2 cellular contexts compared by ENCODE assay signal in the genomic region with DNA sequence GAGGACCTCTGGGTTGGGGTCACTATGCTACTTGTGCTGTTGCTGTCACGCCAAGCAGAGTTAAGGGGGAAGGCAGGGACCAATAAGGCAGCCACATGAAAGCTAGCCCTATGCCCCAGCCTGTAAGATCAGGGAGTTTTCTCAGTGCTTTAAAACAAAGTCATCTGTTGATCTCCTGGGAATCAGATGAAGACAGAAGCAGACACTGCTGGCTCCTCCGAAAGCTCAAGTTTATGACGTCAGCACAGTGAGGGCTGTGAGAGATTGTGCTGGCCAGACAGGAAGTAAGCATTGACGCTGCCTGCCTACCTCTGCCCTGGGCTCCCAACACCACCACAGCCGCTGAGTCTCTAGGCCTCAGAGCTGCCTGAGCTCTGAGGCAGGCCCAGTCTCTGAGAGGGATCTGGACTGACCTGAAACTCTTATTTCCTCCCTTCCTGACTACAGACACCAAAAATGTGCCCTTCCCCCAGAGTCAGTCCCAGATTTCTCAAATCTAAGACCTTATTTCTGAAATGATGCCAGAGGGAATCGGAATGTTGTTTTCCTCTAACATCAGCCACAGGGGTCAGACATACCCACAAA.
A peak's percentile ranks its signal among the peaks of the same experiment; 100 is the strongest.
TF ChIP-seq lines count a peak whose summit lies in the region.

No MANE protein-coding gene starts in this region.

TF ChIP-seq in GM23338, 12 proteins besides CTCF, POLR2A, EP300 and RAD21 (continued from another document):
- TF ChIP-seq, protein P1, sequence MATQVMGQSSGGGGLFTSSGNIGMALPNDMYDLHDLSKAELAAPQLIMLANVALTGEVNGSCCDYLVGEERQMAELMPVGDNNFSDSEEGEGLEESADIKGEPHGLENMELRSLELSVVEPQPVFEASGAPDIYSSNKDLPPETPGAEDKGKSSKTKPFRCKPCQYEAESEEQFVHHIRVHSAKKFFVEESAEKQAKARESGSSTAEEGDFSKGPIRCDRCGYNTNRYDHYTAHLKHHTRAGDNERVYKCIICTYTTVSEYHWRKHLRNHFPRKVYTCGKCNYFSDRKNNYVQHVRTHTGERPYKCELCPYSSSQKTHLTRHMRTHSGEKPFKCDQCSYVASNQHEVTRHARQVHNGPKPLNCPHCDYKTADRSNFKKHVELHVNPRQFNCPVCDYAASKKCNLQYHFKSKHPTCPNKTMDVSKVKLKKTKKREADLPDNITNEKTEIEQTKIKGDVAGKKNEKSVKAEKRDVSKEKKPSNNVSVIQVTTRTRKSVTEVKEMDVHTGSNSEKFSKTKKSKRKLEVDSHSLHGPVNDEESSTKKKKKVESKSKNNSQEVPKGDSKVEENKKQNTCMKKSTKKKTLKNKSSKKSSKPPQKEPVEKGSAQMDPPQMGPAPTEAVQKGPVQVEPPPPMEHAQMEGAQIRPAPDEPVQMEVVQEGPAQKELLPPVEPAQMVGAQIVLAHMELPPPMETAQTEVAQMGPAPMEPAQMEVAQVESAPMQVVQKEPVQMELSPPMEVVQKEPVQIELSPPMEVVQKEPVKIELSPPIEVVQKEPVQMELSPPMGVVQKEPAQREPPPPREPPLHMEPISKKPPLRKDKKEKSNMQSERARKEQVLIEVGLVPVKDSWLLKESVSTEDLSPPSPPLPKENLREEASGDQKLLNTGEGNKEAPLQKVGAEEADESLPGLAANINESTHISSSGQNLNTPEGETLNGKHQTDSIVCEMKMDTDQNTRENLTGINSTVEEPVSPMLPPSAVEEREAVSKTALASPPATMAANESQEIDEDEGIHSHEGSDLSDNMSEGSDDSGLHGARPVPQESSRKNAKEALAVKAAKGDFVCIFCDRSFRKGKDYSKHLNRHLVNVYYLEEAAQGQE (IDR thresholded peaks at IDR 0.05; ENCODE audit: unreplicated experiment), result no peak
TF ChIP-seq in GM23338: peak in this region for 0.

TF ChIP-seq in K562, 482 proteins besides CTCF, POLR2A, EP300 and RAD21 (continued from another document and continues in another):
- TF ChIP-seq, protein P2, sequence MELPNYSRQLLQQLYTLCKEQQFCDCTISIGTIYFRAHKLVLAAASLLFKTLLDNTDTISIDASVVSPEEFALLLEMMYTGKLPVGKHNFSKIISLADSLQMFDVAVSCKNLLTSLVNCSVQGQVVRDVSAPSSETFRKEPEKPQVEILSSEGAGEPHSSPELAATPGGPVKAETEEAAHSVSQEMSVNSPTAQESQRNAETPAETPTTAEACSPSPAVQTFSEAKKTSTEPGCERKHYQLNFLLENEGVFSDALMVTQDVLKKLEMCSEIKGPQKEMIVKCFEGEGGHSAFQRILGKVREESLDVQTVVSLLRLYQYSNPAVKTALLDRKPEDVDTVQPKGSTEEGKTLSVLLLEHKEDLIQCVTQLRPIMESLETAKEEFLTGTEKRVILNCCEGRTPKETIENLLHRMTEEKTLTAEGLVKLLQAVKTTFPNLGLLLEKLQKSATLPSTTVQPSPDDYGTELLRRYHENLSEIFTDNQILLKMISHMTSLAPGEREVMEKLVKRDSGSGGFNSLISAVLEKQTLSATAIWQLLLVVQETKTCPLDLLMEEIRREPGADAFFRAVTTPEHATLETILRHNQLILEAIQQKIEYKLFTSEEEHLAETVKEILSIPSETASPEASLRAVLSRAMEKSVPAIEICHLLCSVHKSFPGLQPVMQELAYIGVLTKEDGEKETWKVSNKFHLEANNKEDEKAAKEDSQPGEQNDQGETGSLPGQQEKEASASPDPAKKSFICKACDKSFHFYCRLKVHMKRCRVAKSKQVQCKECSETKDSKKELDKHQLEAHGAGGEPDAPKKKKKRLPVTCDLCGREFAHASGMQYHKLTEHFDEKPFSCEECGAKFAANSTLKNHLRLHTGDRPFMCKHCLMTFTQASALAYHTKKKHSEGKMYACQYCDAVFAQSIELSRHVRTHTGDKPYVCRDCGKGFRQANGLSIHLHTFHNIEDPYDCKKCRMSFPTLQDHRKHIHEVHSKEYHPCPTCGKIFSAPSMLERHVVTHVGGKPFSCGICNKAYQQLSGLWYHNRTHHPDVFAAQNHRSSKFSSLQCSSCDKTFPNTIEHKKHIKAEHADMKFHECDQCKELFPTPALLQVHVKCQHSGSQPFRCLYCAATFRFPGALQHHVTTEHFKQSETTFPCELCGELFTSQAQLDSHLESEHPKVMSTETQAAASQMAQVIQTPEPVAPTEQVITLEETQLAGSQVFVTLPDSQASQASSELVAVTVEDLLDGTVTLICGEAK (IDR thresholded peaks at IDR 0.05), result peak; percentile 31; the same call in 1 of the 2 replicates
- TF ChIP-seq, protein P2 (CRISPR knock-in tag; IDR thresholded peaks at IDR 0.05), result no peak
- TF ChIP-seq, protein P3, sequence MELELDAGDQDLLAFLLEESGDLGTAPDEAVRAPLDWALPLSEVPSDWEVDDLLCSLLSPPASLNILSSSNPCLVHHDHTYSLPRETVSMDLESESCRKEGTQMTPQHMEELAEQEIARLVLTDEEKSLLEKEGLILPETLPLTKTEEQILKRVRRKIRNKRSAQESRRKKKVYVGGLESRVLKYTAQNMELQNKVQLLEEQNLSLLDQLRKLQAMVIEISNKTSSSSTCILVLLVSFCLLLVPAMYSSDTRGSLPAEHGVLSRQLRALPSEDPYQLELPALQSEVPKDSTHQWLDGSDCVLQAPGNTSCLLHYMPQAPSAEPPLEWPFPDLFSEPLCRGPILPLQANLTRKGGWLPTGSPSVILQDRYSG (tag; conservative IDR thresholded peaks at IDR 0.05; ENCODE audit: low read depth), result peak; percentile 40; the same call in 1 of the 2 replicates
- TF ChIP-seq ZNF79 (CRISPR knock-in tag; IDR thresholded peaks at IDR 0.05; ENCODE audit: low read depth) (no peak), ETV1 (tag; conservative IDR thresholded peaks at IDR 0.05; ENCODE audit: low read depth) (peak; percentile 56), L3MBTL2 (IDR thresholded peaks at IDR 0.05) (peak; percentile 31; the same call in 1 of the 2 replicates), HNRNPUL1 (IDR thresholded peaks at IDR 0.05; ENCODE audit: low read length) (no peak), ZNF175 (CRISPR knock-in tag; IDR thresholded peaks at IDR 0.05; ENCODE audit: low read depth) (peak; percentile 78; the same call in 1 of the 2 replicates), JUND (IDR thresholded peaks at IDR 0.05; ENCODE audit: borderline replicate concordance, low read depth, low read length) (peak; percentile 82), JUND (tag; IDR thresholded peaks at IDR 0.05; ENCODE audit: borderline replicate concordance, low read depth, low read length) (peak; percentile 86; the same call in 2 of the 3 replicates), NFRKB (IDR thresholded peaks at IDR 0.05; ENCODE audit: low read depth) (no peak), CREB1 (IDR thresholded peaks at IDR 0.05) (peak; percentile 45; the same call in 1 of the 2 replicates), CREB1 (CRISPR knock-in tag; IDR thresholded peaks at IDR 0.05) (peak; percentile 72; the same call in 1 of the 2 replicates), ZNF766 (CRISPR knock-in tag; conservative IDR thresholded peaks at IDR 0.05) (0 out of 2 replicates have a peak, but pooled peaks have one; percentile 33), GABPA (tag; conservative IDR thresholded peaks at IDR 0.05; ENCODE audit: low read depth) (peak; percentile 76), PHF20 (IDR thresholded peaks at IDR 0.05; ENCODE audit: partially characterized antibody) (peak; percentile 30), PRMT5 (CRISPR knock-in tag; IDR thresholded peaks at IDR 0.05) (no peak), NR2C2 (CRISPR knock-in tag; IDR thresholded peaks at IDR 0.05) (no peak), NR2C2 (tag; IDR thresholded peaks at IDR 0.05) (peak; percentile 33; the same call in 1 of the 2 replicates), HMGN3 (IDR thresholded peaks at IDR 0.05; ENCODE audit: borderline replicate concordance, extremely low read depth, insufficient read length, low read depth, low read length) (no peak), EZH2 (IDR thresholded peaks at IDR 0.05; ENCODE audit: borderline replicate concordance, low read depth, low read length) (no peak)
- TF ChIP-seq, protein P4, sequence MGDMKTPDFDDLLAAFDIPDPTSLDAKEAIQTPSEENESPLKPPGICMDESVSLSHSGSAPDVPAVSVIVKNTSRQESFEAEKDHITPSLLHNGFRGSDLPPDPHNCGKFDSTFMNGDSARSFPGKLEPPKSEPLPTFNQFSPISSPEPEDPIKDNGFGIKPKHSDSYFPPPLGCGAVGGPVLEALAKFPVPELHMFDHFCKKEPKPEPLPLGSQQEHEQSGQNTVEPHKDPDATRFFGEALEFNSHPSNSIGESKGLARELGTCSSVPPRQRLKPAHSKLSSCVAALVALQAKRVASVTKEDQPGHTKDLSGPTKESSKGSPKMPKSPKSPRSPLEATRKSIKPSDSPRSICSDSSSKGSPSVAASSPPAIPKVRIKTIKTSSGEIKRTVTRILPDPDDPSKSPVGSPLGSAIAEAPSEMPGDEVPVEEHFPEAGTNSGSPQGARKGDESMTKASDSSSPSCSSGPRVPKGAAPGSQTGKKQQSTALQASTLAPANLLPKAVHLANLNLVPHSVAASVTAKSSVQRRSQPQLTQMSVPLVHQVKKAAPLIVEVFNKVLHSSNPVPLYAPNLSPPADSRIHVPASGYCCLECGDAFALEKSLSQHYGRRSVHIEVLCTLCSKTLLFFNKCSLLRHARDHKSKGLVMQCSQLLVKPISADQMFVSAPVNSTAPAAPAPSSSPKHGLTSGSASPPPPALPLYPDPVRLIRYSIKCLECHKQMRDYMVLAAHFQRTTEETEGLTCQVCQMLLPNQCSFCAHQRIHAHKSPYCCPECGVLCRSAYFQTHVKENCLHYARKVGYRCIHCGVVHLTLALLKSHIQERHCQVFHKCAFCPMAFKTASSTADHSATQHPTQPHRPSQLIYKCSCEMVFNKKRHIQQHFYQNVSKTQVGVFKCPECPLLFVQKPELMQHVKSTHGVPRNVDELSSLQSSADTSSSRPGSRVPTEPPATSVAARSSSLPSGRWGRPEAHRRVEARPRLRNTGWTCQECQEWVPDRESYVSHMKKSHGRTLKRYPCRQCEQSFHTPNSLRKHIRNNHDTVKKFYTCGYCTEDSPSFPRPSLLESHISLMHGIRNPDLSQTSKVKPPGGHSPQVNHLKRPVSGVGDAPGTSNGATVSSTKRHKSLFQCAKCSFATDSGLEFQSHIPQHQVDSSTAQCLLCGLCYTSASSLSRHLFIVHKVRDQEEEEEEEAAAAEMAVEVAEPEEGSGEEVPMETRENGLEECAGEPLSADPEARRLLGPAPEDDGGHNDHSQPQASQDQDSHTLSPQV (IDR thresholded peaks at IDR 0.05), result 0 out of 2 replicates have a peak, but pooled peaks have one; percentile 20
- TF ChIP-seq, protein P5, sequence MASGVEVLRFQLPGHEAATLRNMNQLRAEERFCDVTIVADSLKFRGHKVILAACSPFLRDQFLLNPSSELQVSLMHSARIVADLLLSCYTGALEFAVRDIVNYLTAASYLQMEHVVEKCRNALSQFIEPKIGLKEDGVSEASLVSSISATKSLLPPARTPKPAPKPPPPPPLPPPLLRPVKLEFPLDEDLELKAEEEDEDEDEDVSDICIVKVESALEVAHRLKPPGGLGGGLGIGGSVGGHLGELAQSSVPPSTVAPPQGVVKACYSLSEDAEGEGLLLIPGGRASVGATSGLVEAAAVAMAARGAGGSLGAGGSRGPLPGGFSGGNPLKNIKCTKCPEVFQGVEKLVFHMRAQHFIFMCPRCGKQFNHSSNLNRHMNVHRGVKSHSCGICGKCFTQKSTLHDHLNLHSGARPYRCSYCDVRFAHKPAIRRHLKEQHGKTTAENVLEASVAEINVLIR (CRISPR knock-in tag; IDR thresholded peaks at IDR 0.05), result 0 out of 2 replicates have a peak, but pooled peaks have one; percentile 60
- TF ChIP-seq, protein P6, sequence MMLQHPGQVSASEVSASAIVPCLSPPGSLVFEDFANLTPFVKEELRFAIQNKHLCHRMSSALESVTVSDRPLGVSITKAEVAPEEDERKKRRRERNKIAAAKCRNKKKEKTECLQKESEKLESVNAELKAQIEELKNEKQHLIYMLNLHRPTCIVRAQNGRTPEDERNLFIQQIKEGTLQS (IDR thresholded peaks at IDR 0.05), result peak; percentile 91
- TF ChIP-seq, protein P6 (CRISPR knock-in tag; conservative IDR thresholded peaks at IDR 0.05), result no peak
- TF ChIP-seq, protein P7, sequence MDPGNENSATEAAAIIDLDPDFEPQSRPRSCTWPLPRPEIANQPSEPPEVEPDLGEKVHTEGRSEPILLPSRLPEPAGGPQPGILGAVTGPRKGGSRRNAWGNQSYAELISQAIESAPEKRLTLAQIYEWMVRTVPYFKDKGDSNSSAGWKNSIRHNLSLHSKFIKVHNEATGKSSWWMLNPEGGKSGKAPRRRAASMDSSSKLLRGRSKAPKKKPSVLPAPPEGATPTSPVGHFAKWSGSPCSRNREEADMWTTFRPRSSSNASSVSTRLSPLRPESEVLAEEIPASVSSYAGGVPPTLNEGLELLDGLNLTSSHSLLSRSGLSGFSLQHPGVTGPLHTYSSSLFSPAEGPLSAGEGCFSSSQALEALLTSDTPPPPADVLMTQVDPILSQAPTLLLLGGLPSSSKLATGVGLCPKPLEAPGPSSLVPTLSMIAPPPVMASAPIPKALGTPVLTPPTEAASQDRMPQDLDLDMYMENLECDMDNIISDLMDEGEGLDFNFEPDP (CRISPR knock-in tag; IDR thresholded peaks at IDR 0.05), result no peak
